ENCODE assay signal across 38 cellular contexts in genomic region chr18:9606039-9606438, GRCh38.
"Had no signal": no experiment of that assay in that cellular context is flagged by ENCODE, and none has a peak within 500 bp of the region (broad histone marks: within the 10 kb centered on the region; RNA-seq: fewer than 3 reads in every experiment).

No MANE protein-coding gene starts in this region.

- H3K27me3 ChIP-seq: adrenal gland, ascending aorta, body of pancreas, brain microvascular endothelial cell, breast epithelium, cardiac muscle cell had no signal

- FAIRE-seq: astrocyte, bronchial epithelial cell had no signal

- H3K27me3 Mint-ChIP-seq: activated naive CD4-positive, alpha-beta T cell treated with anti-CD3 and anti-CD28 coated beads, Interleukin-2, amount 10 ng/mL, durations not matched to agents 7 days and 5 days; activated naive CD4-positive, alpha-beta T cell treated with anti-CD3 and anti-CD28 coated beads, Interleukin-2, amount 50 U/mL, for 24 hours; activated naive CD8-positive, alpha-beta T cell; activated naive CD8-positive, alpha-beta T cell treated with anti-CD3 and anti-CD28 coated beads for 36 hours; activated naive CD8-positive, alpha-beta T cell treated with anti-CD3 and anti-CD28 coated beads, Interleukin-2, amount 10 ng/mL, durations not matched to agents 7 days and 5 days; activated naive CD8-positive, alpha-beta T cell treated with anti-CD3 and anti-CD28 coated beads, Interleukin-2, amount 50 U/mL, for 24 hours; activated T-helper 17 cell treated with anti-CD3 and anti-CD28 coated beads, Interleukin-2, amount 50 U/mL, for 72 hours; brain; central memory CD8-positive, alpha-beta T cell had no signal

- H3K9me3 ChIP-seq: adrenal gland, ascending aorta, body of pancreas had no signal

- DNase-seq: activated effector memory CD4-positive, alpha-beta T cell treated with anti-CD3 and anti-CD28 coated beads, Interleukin-2, amount 50 U/mL, for 16 hours; activated effector memory CD4-positive, alpha-beta T cell treated with Interleukin-2 at 50 U/mL for 16 hours; activated gamma-delta T cell; activated gamma-delta T cell treated with Interleukin-2 at 50 U/mL for 16 hours; activated naive CD4-positive, alpha-beta T cell; activated naive CD4-positive, alpha-beta T cell treated with anti-CD3 and anti-CD28 coated beads for 36 hours; activated naive CD4-positive, alpha-beta T cell treated with anti-CD3 and anti-CD28 coated beads, Interleukin-2, amount 10 ng/mL, durations not matched to agents 7 days and 5 days; activated naive CD4-positive, alpha-beta T cell treated with anti-CD3 and anti-CD28 coated beads, Interleukin-2, amount 50 U/mL, for 16 hours; activated naive CD4-positive, alpha-beta T cell treated with Interleukin-2 at 50 U/mL for 16 hours; activated naive CD8-positive, alpha-beta T cell treated with anti-CD3 and anti-CD28 coated beads for 36 hours; activated naive CD8-positive, alpha-beta T cell treated with anti-CD3 and anti-CD28 coated beads, Interleukin-2, amount 10 ng/mL, durations not matched to agents 7 days and 5 days; activated naive CD8-positive, alpha-beta T cell treated with anti-CD3 and anti-CD28 coated beads, Interleukin-2, amount 50 U/mL, for 24 hours; activated T-cell treated with anti-CD3 and anti-CD28 coated beads, Interleukin-2, amount 50 U/mL, for 4 hours; activated T-cell treated with anti-CD3 and anti-CD28 coated beads, Interleukin-2, amount 50 U/mL, for 48 hours; activated T-cell treated with anti-CD3 and anti-CD28 coated beads, Interleukin-2, amount 50 U/mL, for 72 hours; amniotic stem cell; amygdala; anterior cingulate cortex; aorta; body of pancreas; brain microvascular endothelial cell; caudate nucleus; central memory CD4-positive, alpha-beta T cell; cerebellar nuclear complex had no signal

- ATAC-seq: activated naive CD4-positive, alpha-beta T cell treated with anti-CD3 and anti-CD28 coated beads, Interleukin-2, amount 50 U/mL, for 72 hours; activated naive CD8-positive, alpha-beta T cell treated with anti-CD3 and anti-CD28 coated beads, Interleukin-2, amount 50 U/mL, for 24 hours; activated T-cell treated with anti-CD3 and anti-CD28 coated beads, Interleukin-2, amount 50 U/mL, for 4 hours; activated T-cell treated with anti-CD3 and anti-CD28 coated beads, Interleukin-2, amount 50 U/mL, for 72 hours; activated T-helper 17 cell treated with anti-CD3 and anti-CD28 coated beads, Interleukin-2, amount 50 U/mL, for 72 hours; body of pancreas had no signal

- H3K4me3 ChIP-seq: adrenal gland, ascending aorta, body of pancreas, breast epithelium, cardiac muscle cell had no signal

- H3K4me3 Mint-ChIP-seq: activated naive CD4-positive, alpha-beta T cell treated with anti-CD3 and anti-CD28 coated beads for 36 hours; activated naive CD4-positive, alpha-beta T cell treated with anti-CD3 and anti-CD28 coated beads, Interleukin-2, amount 10 ng/mL, durations not matched to agents 7 days and 5 days; activated naive CD4-positive, alpha-beta T cell treated with anti-CD3 and anti-CD28 coated beads, Interleukin-2, amount 50 U/mL, for 24 hours; activated naive CD8-positive, alpha-beta T cell; activated naive CD8-positive, alpha-beta T cell treated with anti-CD3 and anti-CD28 coated beads for 36 hours; activated naive CD8-positive, alpha-beta T cell treated with anti-CD3 and anti-CD28 coated beads, Interleukin-2, amount 10 ng/mL, durations not matched to agents 7 days and 5 days; activated naive CD8-positive, alpha-beta T cell treated with anti-CD3 and anti-CD28 coated beads, Interleukin-2, amount 50 U/mL, for 24 hours; activated T-cell treated with anti-CD3 and anti-CD28 coated beads, Interleukin-2, amount 50 U/mL, for 4 hours; activated T-cell treated with anti-CD3 and anti-CD28 coated beads, Interleukin-2, amount 50 U/mL, for 72 hours; activated T-helper 1 cell treated with anti-CD3 and anti-CD28 coated beads, Interleukin-12 subunit alpha, Interleukin-12 subunit beta, Interleukin-2, Interleukin-4 antibody, amounts not matched to agents 30 ng/mL and 10 ng/mL and 1 ng/mL, durations not matched to agents 14 hours and 24 hours and 36 hours; activated T-helper 17 cell treated with anti-CD3 and anti-CD28 coated beads, Interleukin-2, amount 50 U/mL, for 72 hours; brain; central memory CD8-positive, alpha-beta T cell had no signal

- H3K36me3 ChIP-seq: adrenal gland, ascending aorta, breast epithelium, cardiac muscle cell had no signal

- H3K27ac Mint-ChIP-seq: activated naive CD4-positive, alpha-beta T cell treated with anti-CD3 and anti-CD28 coated beads for 36 hours; activated naive CD4-positive, alpha-beta T cell treated with anti-CD3 and anti-CD28 coated beads, Interleukin-2, amount 10 ng/mL, durations not matched to agents 7 days and 5 days; activated naive CD4-positive, alpha-beta T cell treated with anti-CD3 and anti-CD28 coated beads, Interleukin-2, amount 50 U/mL, for 24 hours; activated naive CD4-positive, alpha-beta T cell treated with anti-CD3 and anti-CD28 coated beads, Interleukin-2, amount 50 U/mL, for 72 hours; activated naive CD8-positive, alpha-beta T cell; activated naive CD8-positive, alpha-beta T cell treated with anti-CD3 and anti-CD28 coated beads for 36 hours; activated naive CD8-positive, alpha-beta T cell treated with anti-CD3 and anti-CD28 coated beads, Interleukin-2, amount 10 ng/mL, durations not matched to agents 7 days and 5 days; activated naive CD8-positive, alpha-beta T cell treated with anti-CD3 and anti-CD28 coated beads, Interleukin-2, amount 50 U/mL, for 24 hours; activated T-cell treated with anti-CD3 and anti-CD28 coated beads, Interleukin-2, amount 50 U/mL, for 72 hours; activated T-helper 1 cell treated with anti-CD3 and anti-CD28 coated beads, Interleukin-12 subunit alpha, Interleukin-12 subunit beta, Interleukin-2, Interleukin-4 antibody, amounts not matched to agents 30 ng/mL and 10 ng/mL and 1 ng/mL, durations not matched to agents 14 hours and 24 hours and 36 hours; activated T-helper 17 cell treated with anti-CD3 and anti-CD28 coated beads, Interleukin-2, amount 50 U/mL, for 72 hours; activated T-helper 2 cell treated with anti-CD3 and anti-CD28 coated beads, Interferon-gamma antibody, Interleukin-2, Interleukin-4, amounts not matched to agents 10 μg/mL and 5 μg/mL and 100 μg/mL, durations not matched to agents 14 hours and 24 hours and 36 hours; brain had no signal

- H3K27ac ChIP-seq: adrenal gland, ascending aorta, body of pancreas, brain microvascular endothelial cell, breast epithelium, cardiac muscle cell had no signal

- H3K9me3 Mint-ChIP-seq: activated naive CD4-positive, alpha-beta T cell treated with anti-CD3 and anti-CD28 coated beads, Interleukin-2, amount 50 U/mL, for 24 hours; activated naive CD4-positive, alpha-beta T cell treated with anti-CD3 and anti-CD28 coated beads, Interleukin-2, amount 50 U/mL, for 72 hours; activated naive CD8-positive, alpha-beta T cell treated with anti-CD3 and anti-CD28 coated beads, Interleukin-2, amount 50 U/mL, for 24 hours; activated T-cell treated with anti-CD3 and anti-CD28 coated beads, Interleukin-2, amount 50 U/mL, for 4 hours; activated T-cell treated with anti-CD3 and anti-CD28 coated beads, Interleukin-2, amount 50 U/mL, for 72 hours; activated T-helper 17 cell treated with anti-CD3 and anti-CD28 coated beads, Interleukin-2, amount 50 U/mL, for 72 hours; central memory CD8-positive, alpha-beta T cell had no signal

- H3K4me1 ChIP-seq: breast epithelium had no signal
